In the genomic region with DNA sequence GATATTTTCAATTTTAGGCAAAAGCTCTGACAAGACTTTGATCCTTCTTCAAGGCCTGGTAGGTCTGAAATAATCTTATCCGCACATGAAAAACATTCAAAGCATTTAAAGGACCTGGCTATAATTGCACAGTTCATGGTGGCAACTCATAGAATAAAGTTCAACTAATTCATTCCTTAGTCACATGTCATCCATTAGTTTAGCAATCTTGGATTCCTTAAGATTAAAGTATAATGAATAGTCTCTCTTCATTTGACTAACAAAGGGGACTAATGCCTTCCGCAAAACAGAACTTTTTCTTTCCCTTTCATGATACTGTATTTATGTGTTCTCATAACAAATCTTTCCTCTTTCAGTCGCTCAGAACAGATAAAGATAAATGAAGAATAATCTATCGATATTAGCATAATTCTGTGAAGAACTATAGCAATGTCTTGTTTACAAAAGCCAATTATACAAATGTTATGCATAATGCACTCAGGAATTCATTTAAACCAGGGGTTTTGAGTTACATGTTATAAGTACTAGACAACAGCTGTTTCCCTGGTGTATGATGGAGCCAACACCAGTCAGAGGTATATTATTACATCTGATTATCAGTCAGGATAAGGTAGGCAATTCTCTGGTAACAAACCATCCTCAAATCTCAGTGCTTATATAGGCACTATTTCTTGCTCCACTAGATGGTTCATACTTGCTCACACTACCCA, we compare ENCODE assay signal across 15 cellular contexts.
"Had no signal": no experiment of that assay in that cellular context is flagged by ENCODE, and none has a peak within 500 bp of the region (broad histone marks: within the 10 kb centered on the region; RNA-seq: fewer than 3 reads in every experiment).

No MANE protein-coding gene starts in this region.

- H3K4me1 Mint-ChIP-seq: nephron, WTC11 had no signal

- H3K9me3 ChIP-seq: adrenal gland, colonic mucosa, lower lobe of right lung, psoas muscle, testis had no signal

- H3K27ac ChIP-seq: adrenal gland, colonic mucosa, lower lobe of right lung, psoas muscle, testis had no signal

- DNase-seq: activated CD4-positive, alpha-beta T cell treated with anti-CD3 and anti-CD28 coated beads, Interleukin-2, amount 10 ng/mL, durations not matched to agents 24 days and 14 days; activated naive CD4-positive, alpha-beta T cell treated with anti-CD3 and anti-CD28 coated beads for 36 hours; adrenal gland; colonic mucosa; effector CD8-positive, alpha-beta T cell; hypothalamus; lower lobe of right lung; psoas muscle; stimulated activated CD4-positive, alpha-beta T cell treated with anti-CD3 and anti-CD28 coated beads, Interleukin-2, amount 100 ng/mL, for 48 hours; testis had no signal

- H3K4me3 ChIP-seq: adrenal gland, colonic mucosa, lower lobe of right lung, psoas muscle, testis had no signal

- H3K4me3 Mint-ChIP-seq: activated CD4-positive, alpha-beta T cell treated with anti-CD3 and anti-CD28 coated beads, Interleukin-2, amount 10 ng/mL, durations not matched to agents 24 days and 14 days; activated naive CD4-positive, alpha-beta T cell treated with anti-CD3 and anti-CD28 coated beads for 36 hours; activated T-helper 17 cell treated with anti-CD3 and anti-CD28 coated beads, Interleukin-2, amount 50 U/mL, for 72 hours; nephron; stimulated activated naive CD8-positive, alpha-beta T cell treated with anti-CD3 and anti-CD28 coated beads, Interleukin-15, Interleukin-2, amounts not matched to agents 100 ng/mL and 50 ng/mL, for 24 hours; T-helper 1 cell treated with Interleukin-12 subunit alpha and Interleukin-12 subunit beta and Interleukin-4 antibody, amounts not matched to agents 30 μg/mL and 1 μg/mL, for 36 hours; WTC11 had no signal

- ATAC-seq: activated T-helper 17 cell treated with anti-CD3 and anti-CD28 coated beads, Interleukin-2, amount 50 U/mL, for 72 hours; psoas muscle; WTC11 had no signal

- H3K27ac Mint-ChIP-seq: activated CD4-positive, alpha-beta T cell treated with anti-CD3 and anti-CD28 coated beads, Interleukin-2, amount 10 ng/mL, durations not matched to agents 24 days and 14 days; activated naive CD4-positive, alpha-beta T cell treated with anti-CD3 and anti-CD28 coated beads for 36 hours; activated T-helper 17 cell treated with anti-CD3 and anti-CD28 coated beads, Interleukin-2, amount 50 U/mL, for 72 hours; nephron; stimulated activated naive CD8-positive, alpha-beta T cell treated with anti-CD3 and anti-CD28 coated beads, Interleukin-15, Interleukin-2, amounts not matched to agents 100 ng/mL and 50 ng/mL, for 24 hours; T-helper 1 cell treated with Interleukin-12 subunit alpha and Interleukin-12 subunit beta and Interleukin-4 antibody, amounts not matched to agents 30 μg/mL and 1 μg/mL, for 36 hours; WTC11 had no signal

- H3K27me3 ChIP-seq: adrenal gland, colonic mucosa, testis had no signal

- H3K4me1 ChIP-seq: adrenal gland, colonic mucosa, lower lobe of right lung, psoas muscle, testis had no signal

- H3K36me3 ChIP-seq: adrenal gland, colonic mucosa, lower lobe of right lung had no signal
